9 cellular contexts compared by ENCODE assay signal in the genomic region with DNA sequence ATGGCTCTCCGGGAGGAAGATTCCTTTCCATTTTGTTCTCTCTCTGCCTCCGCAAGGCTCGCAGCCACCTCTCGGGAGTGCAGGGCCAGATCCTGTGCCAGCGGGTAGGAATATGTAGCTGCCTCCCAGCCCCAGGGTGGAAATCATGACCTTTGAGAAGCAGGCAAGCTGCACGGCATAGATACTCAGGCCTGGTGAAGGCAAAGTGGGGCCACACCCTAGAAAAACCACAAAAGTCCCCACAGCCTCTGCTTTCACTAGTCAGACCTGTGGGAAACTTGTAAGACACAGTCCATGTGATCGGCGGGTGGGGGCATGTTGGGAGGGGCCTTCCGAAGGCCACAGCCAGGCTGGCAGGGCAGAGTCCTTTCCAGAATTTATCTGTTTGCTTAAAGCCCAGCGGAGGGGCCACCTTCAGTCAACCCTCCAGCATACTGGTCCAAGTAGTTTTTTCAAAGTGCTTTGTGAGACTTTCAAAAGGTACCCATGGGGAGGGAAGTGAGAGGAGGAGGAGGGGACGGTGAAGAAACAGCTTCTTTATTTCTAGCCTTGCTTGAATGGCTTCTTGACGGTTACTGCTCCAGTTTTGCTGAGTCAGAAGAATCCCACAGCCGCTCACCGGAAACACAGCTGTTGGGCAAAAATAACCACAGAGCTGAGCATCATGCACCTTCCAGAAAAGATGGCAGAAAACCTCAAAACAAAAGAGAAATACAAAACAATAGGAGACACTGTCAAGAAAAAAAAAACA. TPM values are rescaled to one million over a fixed set of nuclear protein-coding genes. Genes with fewer than 3 reads are reported as not detected.
A peak's percentile ranks its signal among the peaks of the same experiment; 100 is the strongest.
DNase-seq lines count a peak whose midpoint lies in the region; ATAC-seq, FAIRE-seq and TF ChIP-seq lines count a peak whose summit lies in the region.
"Had no signal": no experiment of that assay in that cellular context is flagged by ENCODE, and none has a peak within 500 bp of the region (broad histone marks: within the 10 kb centered on the region; RNA-seq: fewer than 3 reads in every experiment).

A gene (plus strand): TSS at position 52 of the 751 bp plus-strand sequence. CDS start 16,562 bp downstream, outside the sequence.

- peak; percentile 97 for FAIRE-seq in GM18507 (lab: Jason Lieb, UNC)
- FAIRE-seq: islet of Langerhans had no signal

- no peaks in the 10 kb centered on the region for H3K27me3 ChIP-seq in testis

- H3K4me3 ChIP-seq in OCI-LY7 (ENCODE audit: low read depth, low read length, poor library complexity, severe bottlenecking) (peak within 1 kb of the TSS; percentile 59), fibroblast of villous mesenchyme (ENCODE audit: low read depth, low read length) (no peak within 1 kb of the TSS), testis (peak within 1 kb of the TSS in 1 of 2 donors; percentile 26)

- no peaks in the 10 kb centered on the region for H4K20me1 ChIP-seq in OCI-LY7 (ENCODE audit: insufficient read depth, low read length)

- H3K4me1 ChIP-seq in OCI-LY7 (ENCODE audit: insufficient read depth, low read length, poor library complexity, severe bottlenecking) (peaks cover 39% of the 10 kb centered on the region), testis (peaks cover 11% of the 10 kb centered on the region)

- ATAC-seq in HG02870 (IDR thresholded peaks at IDR 0.05; ENCODE audit: unreplicated experiment), result peak; percentile 77

- TF ChIP-seq CTCF in OCI-LY7 (conservative IDR thresholded peaks at IDR 0.05; ENCODE audit: low read length) (no peak), fibroblast of villous mesenchyme (IDR thresholded peaks at IDR 0.05; ENCODE audit: insufficient read depth, low read depth, low read length) (no peak), testis (IDR thresholded peaks at IDR 0.05) (no peak)

- peak within 1 kb of the TSS; percentile 91 for H3K4me2 ChIP-seq in OCI-LY7 (ENCODE audit: low read length)

- H3K79me2 ChIP-seq in OCI-LY7 (ENCODE audit: insufficient read depth, low read depth, low read length), result no peaks in the 10 kb centered on the region

- H3K9me2 ChIP-seq in OCI-LY7 (ENCODE audit: insufficient read depth, low read length), result no peaks in the 10 kb centered on the region

- CTCF ChIA-PET in OCI-LY7 (lab: Charles Lee; ENCODE audit: unreplicated experiment), result no interaction called here

- H3K36me3 ChIP-seq in OCI-LY7 (ENCODE audit: insufficient read depth, low read length) (no peaks in the 10 kb centered on the region), testis (ENCODE audit: low read depth, missing control alignments) (no peaks in the 10 kb centered on the region)

- BruUV-seq in OCI-LY7 (replicated peaks; lab: Mats Ljungman, UMichigan), result no TSS peak

- H3K9me3 ChIP-seq in OCI-LY7 (ENCODE audit: low read length) (peaks cover 17% of the 10 kb centered on the region; the same call in 1 of the 2 replicates), testis (no peaks in the 10 kb centered on the region)

- H2AFZ ChIP-seq in OCI-LY7 (ENCODE audit: low read length), result peak within 1 kb of the TSS; percentile 84

- H3K27ac ChIP-seq in OCI-LY7 (ENCODE audit: low read depth, low read length, poor library complexity, severe bottlenecking) (peak within 1 kb of the TSS; percentile 96), testis (peak within 1 kb of the TSS in 1 of 2 donors; percentile 53)

- no peak for TF ChIP-seq POLR2A in testis (IDR thresholded peaks at IDR 0.05)

- DNase-seq in GM18507 (ENCODE audit: extremely low spot score, insufficient read length, low read depth) (peak; percentile 67), OCI-LY7 (ENCODE audit: low spot score) (peak; percentile 97), fibroblast of villous mesenchyme (ENCODE audit: low read depth) (peak; percentile 87), occipital lobe (lab: John Stamatoyannopoulos, UW) (peak; percentile 52), testis (peak; percentile 54), cerebellar cortex (ENCODE audit: low spot score) (no peak)
- DNase-seq in activated T-cell treated with anti-CD3 and anti-CD28 coated beads, Interleukin-2, amount 50 U/mL, for 48 hours, result peak; percentile 82 to 83

- intact Hi-C loops in OCI-LY7 (cut with micrococcal nuclease; ENCODE audit: unreplicated experiment), result loop anchor here (2.0 kb wide), 2 partner anchors 283 to 301 kb away; a partner anchor contains a TSS
- intact Hi-C loops in testis (cut with DNase I; ENCODE audit: low total_unique reads), result no loop called here

- POLR2A ChIA-PET in OCI-LY7 (lab: Charles Lee), result interaction anchor here (0.5 to 2.3 kb wide), 10 partner anchors 14 to 1862 kb away, joined by 3 to 11 read pairs (median 4); a partner anchor contains a TSS

- WGBS in testis, 2 donors, result 22 to 41% methylated on average over 14 of the region's 14 CpGs

RNA-seq across cellular contexts. Expression of the gene that starts here (rescaled TPM):
- not detected in 2 replicates for total RNA-seq in OCI-LY7 (2014; rRNA removed; shearing (Covaris generic))
- not detected in 2 replicates for total RNA-seq in OCI-LY7 (2022)
- total RNA-seq in fibroblast of villous mesenchyme, result 0.32 and 0.43 TPM in 2 replicates
- 0.62 TPM for total RNA-seq in occipital lobe
- total RNA-seq in testis, result 1 to 10 TPM; 1.0 to 1.5 TPM
- 2.1 TPM for polyA plus RNA-seq in testis (ENCODE audit: insufficient read depth, low read depth, low replicate concordance)

Comparison
In these comparisons a context has a peak if more than half of its experiments do, and no peak if none do; other contexts are left out.
1. Peak in DNase-seq, H3K4me3 ChIP-seq, H3K27ac ChIP-seq and H3K4me2 ChIP-seq in OCI-LY7; RNA of the gene not detected or under 1 TPM.
2. Peak in DNase-seq in fibroblast of villous mesenchyme; RNA of the gene not detected or under 1 TPM.
3. Peak in DNase-seq in occipital lobe; RNA of the gene not detected or under 1 TPM.